24 cellular contexts compared by ENCODE assay signal in genomic region chr1:94207695-94208094, GRCh38. TPM values are rescaled to one million over a fixed set of nuclear protein-coding genes. Genes with fewer than 3 reads are reported as not detected.
DNase-seq lines count a peak whose midpoint lies in the region; ATAC-seq, FAIRE-seq and TF ChIP-seq lines count a peak whose summit lies in the region.
"Had no signal": no experiment of that assay in that cellular context is flagged by ENCODE, and none has a peak within 500 bp of the region (broad histone marks: within the 10 kb centered on the region; RNA-seq: fewer than 3 reads in every experiment).

No MANE protein-coding gene starts in this region.

- no peak for TF ChIP-seq POLR2A in endothelial cell of umbilical vein (IDR thresholded peaks at IDR 0.05; ENCODE audit: low read depth, low read length)

- H3K27ac Mint-ChIP-seq in GM23338: peak overlapping the region; percentile 36; the same call in 1 of the 2 replicates
- H3K27ac Mint-ChIP-seq in osteocyte (ENCODE audit: unreplicated experiment): peak overlapping the region; percentile 62
- H3K27ac Mint-ChIP-seq: CD8-positive, alpha-beta memory T cell had no signal

- POLR2A ChIA-PET in Panc1 (lab: Charles Lee): no interaction called here
- POLR2A ChIA-PET in endothelial cell of umbilical vein (lab: Charles Lee): no interaction called here

- no peaks in the 10 kb centered on the region for H3K9me1 ChIP-seq in endothelial cell of umbilical vein (replicated peaks; ENCODE audit: control insufficient read depth, extremely low read depth, insufficient read depth, low read length)

- no peak for DNase-seq in GM23338 (ENCODE audit: low spot score)
- DNase-seq in Panc1 (ENCODE audit: low read depth, low spot score): no peak
- DNase-seq in endothelial cell of umbilical vein (ENCODE audit: low read depth, low spot score): no peak
- no peak for DNase-seq in osteocyte (ENCODE audit: extremely low spot score, unreplicated experiment)
- no peak for DNase-seq in sciatic nerve (ENCODE audit: low spot score)
- DNase-seq in effector CD8-positive, alpha-beta T cell (lab: John Stamatoyannopoulos, UW): no peak
- DNase-seq: Calu3; CD8-positive, alpha-beta memory T cell; DMS153; GDM1; KBM-7; MM.1S; NCI-H1048; NCI-H1417 treated with DMSO at 0.1 percent for 48 hours; NCI-H187 treated with DMSO at 0.1 percent for 48 hours; NCI-H2107; NCI-H446 treated with DMSO at 0.1 percent for 48 hours; NCI-H526 treated with DMSO at 0.1 percent for 48 hours; RPMI8226; SHP77 treated with DMSO at 0.1 percent for 48 hours had no signal

- H4K20me1 ChIP-seq in GM23338 (replicated peaks; ENCODE audit: insufficient read depth) (no peaks in the 10 kb centered on the region), endothelial cell of umbilical vein (replicated peaks; ENCODE audit: control insufficient read depth, extremely low read depth, insufficient read depth, low read length) (no peaks in the 10 kb centered on the region)
- H4K20me1 ChIP-seq: BLaER1 treated with 17β-estradiol and CSF1 and Interleukin-3, amounts not matched to agents 10 nM and 100 nM had no signal

- no peak for TF ChIP-seq CTCF in GM23338 (conservative IDR thresholded peaks at IDR 0.05; ENCODE audit: low read depth in 2 of 2)
- TF ChIP-seq CTCF in Panc1 (IDR thresholded peaks at IDR 0.05): no peak
- no peak for TF ChIP-seq CTCF in endothelial cell of umbilical vein (IDR thresholded peaks at IDR 0.05; ENCODE audit: extremely low read depth in 1 of 2, insufficient read depth in 1 of 2, low read depth in 1 of 2, low read length in 2 of 2)
- no peak for TF ChIP-seq CTCF in osteocyte (IDR thresholded peaks at IDR 0.05)

- no peak overlapping the region for H3K4me3 Mint-ChIP-seq in GM23338
- H3K4me3 Mint-ChIP-seq in osteocyte (ENCODE audit: unreplicated experiment): no peak overlapping the region
- H3K4me3 Mint-ChIP-seq: CD8-positive, alpha-beta memory T cell had no signal

- no peaks in the 10 kb centered on the region for H3F3A ChIP-seq in GM23338 (replicated peaks; ENCODE audit: low read depth)

- CTCF ChIA-PET in Panc1 (lab: Charles Lee) (no interaction called here), endothelial cell of umbilical vein (lab: Charles Lee) (interaction anchor here (2.2 to 2.7 kb wide), 2 partner anchors 122 to 128 kb away, joined by 7 to 17 read pairs; no protein-coding TSS in a partner anchor)

- H3K4me2 ChIP-seq in GM23338 (no peak overlapping the region), endothelial cell of umbilical vein (ENCODE audit: insufficient read depth, low read length) (peak overlapping the region; percentile 16)
- H3K4me2 ChIP-seq: BLaER1 treated with 17β-estradiol and CSF1 and Interleukin-3, amounts not matched to agents 10 nM and 100 nM had no signal

- no peaks in the 10 kb centered on the region for H3K9me2 ChIP-seq in GM23338 (ENCODE audit: insufficient read depth)

- H3K27me3 ChIP-seq in GM23338 (ENCODE audit: insufficient read depth) (no peaks in the 10 kb centered on the region), Panc1 (ENCODE audit: control insufficient read depth, insufficient read depth, low read length) (no peaks in the 10 kb centered on the region), endothelial cell of umbilical vein (ENCODE audit: control insufficient read depth in 2 of 2, insufficient read depth in 2 of 2, low read length in 2 of 2) (no peaks in the 10 kb centered on the region)
- H3K27me3 ChIP-seq: BLaER1 treated with 17β-estradiol and CSF1 and Interleukin-3, amounts not matched to agents 10 nM and 100 nM had no signal

- H3K27me3 Mint-ChIP-seq in GM23338 (ENCODE audit: insufficient read depth, low read depth, poor library complexity): no peaks in the 10 kb centered on the region
- H3K27me3 Mint-ChIP-seq in osteocyte (ENCODE audit: unreplicated experiment): no peaks in the 10 kb centered on the region

- no peak overlapping the region for H2AFZ ChIP-seq in GM23338
- H2AFZ ChIP-seq in endothelial cell of umbilical vein (ENCODE audit: low read depth, low read length): no peak overlapping the region

- ATAC-seq in GM23338 (no peak), Panc1 (no peak; the same call in 1 of the 2 replicates), sciatic nerve (no peak), HG03460 (IDR thresholded peaks at IDR 0.05; ENCODE audit: unreplicated experiment) (no peak)

- H3K9me3 ChIP-seq in Panc1 (ENCODE audit: control insufficient read depth, insufficient read depth, low read depth, low read length) (no peaks in the 10 kb centered on the region), endothelial cell of umbilical vein (replicated peaks; ENCODE audit: control insufficient read depth, insufficient read depth, low read length) (no peaks in the 10 kb centered on the region)

- no peak overlapping the region for H3K27ac ChIP-seq in GM23338 (ENCODE audit: low read depth)
- peak overlapping the region; percentile 48; the same call in 1 of the 2 replicates for H3K27ac ChIP-seq in Panc1 (ENCODE audit: low read length)
- H3K27ac ChIP-seq in endothelial cell of umbilical vein (ENCODE audit: insufficient read depth, low read depth, low read length): peak overlapping the region; percentile 27
- H3K27ac ChIP-seq: BLaER1 treated with 17β-estradiol and CSF1 and Interleukin-3, amounts not matched to agents 10 nM and 100 nM; SK-N-MC had no signal

- H3K36me3 ChIP-seq in GM23338 (ENCODE audit: insufficient read depth) (no peaks in the 10 kb centered on the region), Panc1 (ENCODE audit: control insufficient read depth, insufficient read depth, low read length) (peaks cover 61% of the 10 kb centered on the region), endothelial cell of umbilical vein (ENCODE audit: control insufficient read depth in 2 of 2, extremely low read depth in 1 of 2, insufficient read depth in 2 of 2, low read length in 2 of 2) (peaks cover 9 to 24% of the 10 kb centered on the region in 2 experiments)

- no peak overlapping the region for H3K9ac ChIP-seq in endothelial cell of umbilical vein (replicated peaks; ENCODE audit: extremely low read depth, insufficient read depth, low read length)
- H3K9ac ChIP-seq: BLaER1 treated with 17β-estradiol and CSF1 and Interleukin-3, amounts not matched to agents 10 nM and 100 nM had no signal

- no TSS peak for BruUV-seq in Panc1 (replicated peaks; lab: Mats Ljungman, UMichigan)
- BruUV-seq in endothelial cell of umbilical vein (replicated peaks; lab: Mats Ljungman, UMichigan): no TSS peak

- in situ Hi-C loops in Panc1 (cut with HindIII; ENCODE audit: low pct_unique_long_range_greater_than_20kb, low sequenced_read_pairs): no loop called here

- dilution Hi-C loops in endothelial cell of umbilical vein (cut with MboI; ENCODE audit: extremely low pct_ligation_motif_present, low sequenced_read_pairs): no loop called here

- H3K4me3 ChIP-seq in GM23338 (no peak overlapping the region), Panc1 (ENCODE audit: low read depth in 2 of 2, low read length in 2 of 2) (no peak overlapping the region), endothelial cell of umbilical vein (replicated peaks in 1 of 3; ENCODE audit: insufficient read depth in 1 of 3, low read depth in 1 of 3, low read length in 3 of 3) (no peak overlapping the region)
- H3K4me3 ChIP-seq: BLaER1 treated with 17β-estradiol and CSF1 and Interleukin-3, amounts not matched to agents 10 nM and 100 nM; SK-N-MC had no signal

- intact Hi-C loops in Panc1 (cut with micrococcal nuclease; ENCODE audit: unreplicated experiment) (no loop called here), endothelial cell of umbilical vein (cut with micrococcal nuclease) (no loop called here), sciatic nerve (cut with DNase I) (no loop called here)

- no peak for FAIRE-seq in endothelial cell of umbilical vein (lab: Jason Lieb, UNC)
- FAIRE-seq: GM19239 had no signal

- H3K4me1 ChIP-seq in GM23338 (ENCODE audit: insufficient read depth) (no peaks in the 10 kb centered on the region), Panc1 (ENCODE audit: control insufficient read depth, insufficient read depth, low read length) (peaks cover 36% of the 10 kb centered on the region), endothelial cell of umbilical vein (ENCODE audit: control insufficient read depth, extremely low read depth, insufficient read depth, low read length) (peaks cover 40% of the 10 kb centered on the region)
- H3K4me1 ChIP-seq: BLaER1 treated with 17β-estradiol and CSF1 and Interleukin-3, amounts not matched to agents 10 nM and 100 nM had no signal

- H3K36me3 Mint-ChIP-seq in GM23338 (ENCODE audit: low read depth) (no peaks in the 10 kb centered on the region), osteocyte (ENCODE audit: unreplicated experiment) (peaks cover 67% of the 10 kb centered on the region)
- H3K36me3 Mint-ChIP-seq: CD8-positive, alpha-beta memory T cell had no signal

- H3K9me3 Mint-ChIP-seq in GM23338 (no peaks in the 10 kb centered on the region), osteocyte (ENCODE audit: unreplicated experiment) (peaks cover 5% of the 10 kb centered on the region)

- H3K4me1 Mint-ChIP-seq in GM23338 (no peaks in the 10 kb centered on the region), osteocyte (ENCODE audit: unreplicated experiment) (peaks cover 23% of the 10 kb centered on the region)
- H3K4me1 Mint-ChIP-seq: CD8-positive, alpha-beta memory T cell had no signal

- H3K79me2 ChIP-seq in GM23338 (replicated peaks; ENCODE audit: insufficient read depth) (no peaks in the 10 kb centered on the region), endothelial cell of umbilical vein (ENCODE audit: control insufficient read depth, insufficient read depth, low read length) (peaks cover 81% of the 10 kb centered on the region)

TF ChIP-seq in endothelial cell of umbilical vein, 7 proteins besides CTCF, POLR2A, EP300 and RAD21:
- TF ChIP-seq MAX (IDR thresholded peaks at IDR 0.05; ENCODE audit: insufficient read depth, insufficient read length): no peak

RNA-seq across cellular contexts. Expression of gene ARHGAP29, which starts 29.7 kb away (rescaled TPM):
- total RNA-seq in GM23338 (2014; rRNA removed; shearing (Covaris generic)): 5.0 and 6.9 TPM in 2 replicates
- polyA plus RNA-seq in GM23338 (2016; fragmentation: Nextera tagmentation; extraction: Ambion mirVana) (4.2 and 4.6 TPM in 2 replicates), endothelial cell of umbilical vein (47.2 and 56.3 TPM in 2 replicates)
- total RNA-seq in Panc1 (2021; ENCODE audit: unreplicated experiment) (197 TPM), endothelial cell of umbilical vein (199 and 215 TPM in 2 replicates), osteocyte (180 and 187 TPM in 2 replicates), sciatic nerve (67.2 TPM)
- 64.8 TPM for polyA plus RNA-seq in Panc1 (2012; ENCODE audit: insufficient read length)
- 59.2 and 63.7 TPM in 2 replicates for polyA plus RNA-seq in endothelial cell of umbilical vein (2011; cell fraction: cytosol; rRNA removed)
- 194 and 251 TPM in 2 replicates for polyA plus RNA-seq in endothelial cell of umbilical vein (2011; cell fraction: nucleus; rRNA removed)
- polyA plus RNA-seq in endothelial cell of umbilical vein (2012): 93.5 and 141 TPM in 2 replicates
- polyA minus RNA-seq in endothelial cell of umbilical vein: 189 and 190 TPM in 2 replicates
- 2.3 TPM for polyA minus RNA-seq in endothelial cell of umbilical vein (2011; cell fraction: cytosol; rRNA and poly(A)+ RNA removed)
- 458 and 651 TPM in 2 replicates for polyA minus RNA-seq in endothelial cell of umbilical vein (2011; cell fraction: nucleus; rRNA and poly(A)+ RNA removed)
- total RNA-seq: CD8-positive, alpha-beta memory T cell had no signal
- polyA plus RNA-seq: CD8-positive, alpha-beta memory T cell had no signal
